1 cellular context compared by ENCODE assay signal in the genomic region with DNA sequence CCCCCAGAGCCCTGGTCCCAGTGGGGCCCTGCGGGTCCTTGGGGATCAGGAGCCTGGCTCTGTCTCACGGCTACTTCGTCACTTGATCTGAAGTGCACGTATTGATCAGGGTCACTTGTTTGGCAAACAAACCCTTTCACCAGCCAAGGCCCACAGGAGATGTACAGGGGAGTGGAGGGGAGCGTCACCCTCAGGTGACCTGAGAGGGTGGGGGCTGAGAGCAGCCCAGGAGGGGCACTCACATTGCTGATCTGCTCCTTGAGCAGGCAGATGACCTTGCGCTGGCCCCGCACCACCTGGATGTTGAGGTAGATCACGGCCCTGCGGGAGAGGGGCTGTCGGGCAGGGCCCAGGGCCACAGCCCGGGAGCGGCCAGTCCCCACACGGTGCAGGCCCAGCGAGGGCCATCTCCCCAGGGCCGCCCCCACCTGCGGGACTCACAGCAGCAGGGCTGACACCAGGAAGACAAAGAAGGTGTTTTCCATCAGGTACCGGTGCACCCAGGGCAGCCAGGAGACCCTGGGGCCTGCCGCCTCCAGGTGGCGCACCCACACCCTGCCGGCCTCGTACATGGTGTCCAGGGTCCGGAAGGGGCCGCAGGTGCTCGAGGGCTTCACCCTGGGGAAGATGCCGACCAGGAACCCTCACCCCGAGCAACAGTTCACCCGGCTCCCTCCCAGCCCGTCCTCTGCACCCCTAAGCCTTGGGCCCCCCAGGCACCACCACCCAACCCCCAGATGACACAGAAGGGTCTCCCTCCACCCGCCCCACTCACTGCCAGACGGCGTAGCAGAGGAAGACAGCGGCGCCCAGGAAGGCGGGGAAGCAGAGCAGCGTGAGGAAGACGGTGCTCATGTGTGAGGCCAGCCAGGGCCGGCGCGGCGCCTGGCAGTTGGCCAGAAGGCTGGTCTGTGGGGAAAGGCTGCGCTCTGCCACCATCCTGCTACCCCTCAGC.
A peak's percentile ranks its signal among the peaks of the same experiment; 100 is the strongest.
TF ChIP-seq lines count a peak whose summit lies in the region.

No MANE protein-coding gene starts in this region.

TF ChIP-seq in K562, 482 proteins besides CTCF, POLR2A, EP300 and RAD21:
- TF ChIP-seq RBFOX2 (IDR thresholded peaks at IDR 0.05; ENCODE audit: low read depth, low read length) (peak; percentile 67), POLR2G (IDR thresholded peaks at IDR 0.05; ENCODE audit: low read depth, low read length) (peak; percentile 83), ASH1L (IDR thresholded peaks at IDR 0.05; ENCODE audit: borderline replicate concordance, low read depth, partially characterized antibody) (no peak), ZNF583 (CRISPR knock-in tag; IDR thresholded peaks at IDR 0.05) (no peak), ZC3H11A (IDR thresholded peaks at IDR 0.05; ENCODE audit: low read depth, low read length) (no peak), FOXJ2 (tag; IDR thresholded peaks at IDR 0.05) (no peak), PCBP2 (IDR thresholded peaks at IDR 0.05; ENCODE audit: low read depth, low read length, poor library complexity, severe bottlenecking) (no peak), HNRNPL (IDR thresholded peaks at IDR 0.05; ENCODE audit: low read depth, low read length) (no peak), ZNF644 (tag; IDR thresholded peaks at IDR 0.05; ENCODE audit: low read depth) (no peak), HNRNPH1 (optimal IDR thresholded peaks at IDR 0.05; ENCODE audit: low read depth, low read length) (no peak), ZNF717 (CRISPR knock-in tag; IDR thresholded peaks at IDR 0.05) (no peak), NFXL1 (CRISPR knock-in tag; IDR thresholded peaks at IDR 0.05) (no peak), PCBP1 (IDR thresholded peaks at IDR 0.05; ENCODE audit: low read depth, low read length, poor library complexity, severe bottlenecking) (peak; percentile 25), MED1 (CRISPR knock-in tag; IDR thresholded peaks at IDR 0.05; ENCODE audit: borderline replicate concordance) (no peak), TEAD2 (tag; IDR thresholded peaks at IDR 0.05) (no peak), ZKSCAN8 (CRISPR knock-in tag; IDR thresholded peaks at IDR 0.05) (no peak), SUPT5H (IDR thresholded peaks at IDR 0.05) (0 out of 2 replicates have a peak, but pooled peaks have one; percentile 33), NFIC (IDR thresholded peaks at IDR 0.05) (peak; percentile 71), MEF2D (tag; conservative IDR thresholded peaks at IDR 0.05; ENCODE audit: low read depth) (no peak), BRCA1 (IDR thresholded peaks at IDR 0.05) (no peak), BRCA1 (CRISPR knock-in tag; IDR thresholded peaks at IDR 0.05) (no peak), CEBPB (tag; IDR thresholded peaks at IDR 0.05) (no peak), ZNF212 (CRISPR knock-in tag; IDR thresholded peaks at IDR 0.05) (no peak), DMBX1 (CRISPR knock-in tag; IDR thresholded peaks at IDR 0.05; ENCODE audit: borderline replicate concordance) (no peak), NONO (IDR thresholded peaks at IDR 0.05; ENCODE audit: low read depth in 2 of 2, low read length in 1 of 2) (no peak), MCM3 (IDR thresholded peaks at IDR 0.05) (no peak), ZNF224 (CRISPR knock-in tag; IDR thresholded peaks at IDR 0.05) (no peak), RBM22 (IDR thresholded peaks at IDR 0.05; ENCODE audit: low read depth, low read length, poor library complexity, severe bottlenecking) (peak; percentile 43)
- TF ChIP-seq, protein P1, sequence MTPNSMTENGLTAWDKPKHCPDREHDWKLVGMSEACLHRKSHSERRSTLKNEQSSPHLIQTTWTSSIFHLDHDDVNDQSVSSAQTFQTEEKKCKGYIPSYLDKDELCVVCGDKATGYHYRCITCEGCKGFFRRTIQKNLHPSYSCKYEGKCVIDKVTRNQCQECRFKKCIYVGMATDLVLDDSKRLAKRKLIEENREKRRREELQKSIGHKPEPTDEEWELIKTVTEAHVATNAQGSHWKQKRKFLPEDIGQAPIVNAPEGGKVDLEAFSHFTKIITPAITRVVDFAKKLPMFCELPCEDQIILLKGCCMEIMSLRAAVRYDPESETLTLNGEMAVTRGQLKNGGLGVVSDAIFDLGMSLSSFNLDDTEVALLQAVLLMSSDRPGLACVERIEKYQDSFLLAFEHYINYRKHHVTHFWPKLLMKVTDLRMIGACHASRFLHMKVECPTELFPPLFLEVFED (CRISPR knock-in tag; conservative IDR thresholded peaks at IDR 0.05): no peak
- TF ChIP-seq, protein P2, sequence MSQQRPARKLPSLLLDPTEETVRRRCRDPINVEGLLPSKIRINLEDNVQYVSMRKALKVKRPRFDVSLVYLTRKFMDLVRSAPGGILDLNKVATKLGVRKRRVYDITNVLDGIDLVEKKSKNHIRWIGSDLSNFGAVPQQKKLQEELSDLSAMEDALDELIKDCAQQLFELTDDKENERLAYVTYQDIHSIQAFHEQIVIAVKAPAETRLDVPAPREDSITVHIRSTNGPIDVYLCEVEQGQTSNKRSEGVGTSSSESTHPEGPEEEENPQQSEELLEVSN (IDR thresholded peaks at IDR 0.05; ENCODE audit: borderline replicate concordance in 1 of 2, extremely low read depth in 1 of 2, insufficient read depth in 1 of 2, insufficient read length in 1 of 2, low read depth in 1 of 2, low read length in 1 of 2, poor library complexity in 1 of 2, severe bottlenecking in 1 of 2): no peak
- TF ChIP-seq, protein P3, sequence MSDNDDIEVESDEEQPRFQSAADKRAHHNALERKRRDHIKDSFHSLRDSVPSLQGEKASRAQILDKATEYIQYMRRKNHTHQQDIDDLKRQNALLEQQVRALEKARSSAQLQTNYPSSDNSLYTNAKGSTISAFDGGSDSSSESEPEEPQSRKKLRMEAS (CRISPR knock-in tag; IDR thresholded peaks at IDR 0.05): no peak
- TF ChIP-seq, protein P4, sequence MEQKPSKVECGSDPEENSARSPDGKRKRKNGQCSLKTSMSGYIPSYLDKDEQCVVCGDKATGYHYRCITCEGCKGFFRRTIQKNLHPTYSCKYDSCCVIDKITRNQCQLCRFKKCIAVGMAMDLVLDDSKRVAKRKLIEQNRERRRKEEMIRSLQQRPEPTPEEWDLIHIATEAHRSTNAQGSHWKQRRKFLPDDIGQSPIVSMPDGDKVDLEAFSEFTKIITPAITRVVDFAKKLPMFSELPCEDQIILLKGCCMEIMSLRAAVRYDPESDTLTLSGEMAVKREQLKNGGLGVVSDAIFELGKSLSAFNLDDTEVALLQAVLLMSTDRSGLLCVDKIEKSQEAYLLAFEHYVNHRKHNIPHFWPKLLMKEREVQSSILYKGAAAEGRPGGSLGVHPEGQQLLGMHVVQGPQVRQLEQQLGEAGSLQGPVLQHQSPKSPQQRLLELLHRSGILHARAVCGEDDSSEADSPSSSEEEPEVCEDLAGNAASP (IDR thresholded peaks at IDR 0.05): no peak
- TF ChIP-seq, protein P5, sequence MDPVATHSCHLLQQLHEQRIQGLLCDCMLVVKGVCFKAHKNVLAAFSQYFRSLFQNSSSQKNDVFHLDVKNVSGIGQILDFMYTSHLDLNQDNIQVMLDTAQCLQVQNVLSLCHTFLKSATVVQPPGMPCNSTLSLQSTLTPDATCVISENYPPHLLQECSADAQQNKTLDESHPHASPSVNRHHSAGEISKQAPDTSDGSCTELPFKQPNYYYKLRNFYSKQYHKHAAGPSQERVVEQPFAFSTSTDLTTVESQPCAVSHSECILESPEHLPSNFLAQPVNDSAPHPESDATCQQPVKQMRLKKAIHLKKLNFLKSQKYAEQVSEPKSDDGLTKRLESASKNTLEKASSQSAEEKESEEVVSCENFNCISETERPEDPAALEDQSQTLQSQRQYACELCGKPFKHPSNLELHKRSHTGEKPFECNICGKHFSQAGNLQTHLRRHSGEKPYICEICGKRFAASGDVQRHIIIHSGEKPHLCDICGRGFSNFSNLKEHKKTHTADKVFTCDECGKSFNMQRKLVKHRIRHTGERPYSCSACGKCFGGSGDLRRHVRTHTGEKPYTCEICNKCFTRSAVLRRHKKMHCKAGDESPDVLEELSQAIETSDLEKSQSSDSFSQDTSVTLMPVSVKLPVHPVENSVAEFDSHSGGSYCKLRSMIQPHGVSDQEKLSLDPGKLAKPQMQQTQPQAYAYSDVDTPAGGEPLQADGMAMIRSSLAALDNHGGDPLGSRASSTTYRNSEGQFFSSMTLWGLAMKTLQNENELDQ (CRISPR knock-in tag; IDR thresholded peaks at IDR 0.05; ENCODE audit: borderline replicate concordance): no peak
- TF ChIP-seq, protein P6, sequence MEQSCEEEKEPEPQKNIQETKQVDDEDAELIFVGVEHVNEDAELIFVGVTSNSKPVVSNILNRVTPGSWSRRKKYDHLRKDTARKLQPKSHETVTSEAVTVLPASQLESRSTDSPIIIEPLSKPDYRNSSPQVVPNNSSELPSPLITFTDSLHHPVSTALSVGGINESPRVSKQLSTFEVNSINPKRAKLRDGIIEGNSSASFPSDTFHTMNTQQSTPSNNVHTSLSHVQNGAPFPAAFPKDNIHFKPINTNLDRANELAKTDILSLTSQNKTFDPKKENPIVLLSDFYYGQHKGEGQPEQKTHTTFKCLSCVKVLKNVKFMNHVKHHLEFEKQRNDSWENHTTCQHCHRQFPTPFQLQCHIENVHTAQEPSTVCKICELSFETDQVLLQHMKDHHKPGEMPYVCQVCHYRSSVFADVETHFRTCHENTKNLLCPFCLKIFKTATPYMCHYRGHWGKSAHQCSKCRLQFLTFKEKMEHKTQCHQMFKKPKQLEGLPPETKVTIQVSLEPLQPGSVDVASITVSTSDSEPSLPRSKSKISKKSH (CRISPR knock-in tag; IDR thresholded peaks at IDR 0.05): no peak
- TF ChIP-seq, protein P7, sequence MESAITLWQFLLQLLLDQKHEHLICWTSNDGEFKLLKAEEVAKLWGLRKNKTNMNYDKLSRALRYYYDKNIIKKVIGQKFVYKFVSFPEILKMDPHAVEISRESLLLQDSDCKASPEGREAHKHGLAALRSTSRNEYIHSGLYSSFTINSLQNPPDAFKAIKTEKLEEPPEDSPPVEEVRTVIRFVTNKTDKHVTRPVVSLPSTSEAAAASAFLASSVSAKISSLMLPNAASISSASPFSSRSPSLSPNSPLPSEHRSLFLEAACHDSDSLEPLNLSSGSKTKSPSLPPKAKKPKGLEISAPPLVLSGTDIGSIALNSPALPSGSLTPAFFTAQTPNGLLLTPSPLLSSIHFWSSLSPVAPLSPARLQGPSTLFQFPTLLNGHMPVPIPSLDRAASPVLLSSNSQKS (CRISPR knock-in tag; IDR thresholded peaks at IDR 0.05): no peak
- TF ChIP-seq, protein P8, sequence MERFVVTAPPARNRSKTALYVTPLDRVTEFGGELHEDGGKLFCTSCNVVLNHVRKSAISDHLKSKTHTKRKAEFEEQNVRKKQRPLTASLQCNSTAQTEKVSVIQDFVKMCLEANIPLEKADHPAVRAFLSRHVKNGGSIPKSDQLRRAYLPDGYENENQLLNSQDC (CRISPR knock-in tag; IDR thresholded peaks at IDR 0.05): no peak
TF ChIP-seq in K562: peak in this region for 6.
